ENCODE assay signal across 8 cellular contexts in the genomic region with DNA sequence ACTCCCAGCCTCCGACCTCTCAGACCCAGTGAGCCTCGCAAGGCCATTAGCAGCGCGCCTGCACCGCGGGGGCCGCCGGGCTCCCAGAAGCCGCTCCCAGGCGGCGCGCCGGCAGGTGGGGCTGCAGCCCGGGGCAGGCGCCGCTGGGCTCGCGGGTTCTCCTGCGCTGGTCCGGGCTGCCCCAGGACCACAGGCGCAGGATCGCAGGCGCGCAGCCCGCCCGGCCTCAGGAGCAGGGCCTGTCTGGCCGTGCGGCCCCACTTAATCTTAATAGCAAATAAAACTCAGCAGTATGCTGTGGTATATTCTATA. TPM values are rescaled to one million over a fixed set of nuclear protein-coding genes. Genes with fewer than 3 reads are reported as not detected.
DNase-seq lines count a peak whose midpoint lies in the region; ATAC-seq and TF ChIP-seq lines count a peak whose summit lies in the region.
"Not testable (repeated sequence)": the region's sequence is repeated elsewhere in the genome, so short reads cannot be mapped to it uniquely, and the experiment has no call there.

No MANE protein-coding gene starts in this region.

- H3K4me1 ChIP-seq in H9 (ENCODE audit: insufficient read depth, low read length); heart right ventricle; mucosa of descending colon (ENCODE audit: low read depth); smooth muscle cell (ENCODE audit: low read depth): not testable (repeated sequence)

- not testable (repeated sequence) for H3K4me1 Mint-ChIP-seq in Calu3 (ENCODE audit: low read depth, unreplicated experiment); H9

- not testable (repeated sequence) for H2BK5ac ChIP-seq in H9 (ENCODE audit: insufficient read length, low read length)

- H3K9me3 Mint-ChIP-seq in Calu3 (ENCODE audit: low read depth, unreplicated experiment); H9: not testable (repeated sequence)

- not testable (repeated sequence) for H2AK5ac ChIP-seq in H9 (ENCODE audit: insufficient read length, low read length)

- H3K36me3 ChIP-seq in heart right ventricle; mucosa of descending colon (ENCODE audit: low read depth); smooth muscle cell (ENCODE audit: low read depth): not testable (repeated sequence)

- H3K27ac ChIP-seq in H9 (ENCODE audit: insufficient read length, low read depth, low read length); heart right ventricle; smooth muscle cell (ENCODE audit: low read depth): not testable (repeated sequence)

- H4K5ac ChIP-seq in H9 (ENCODE audit: insufficient read length, low read depth, low read length) = not testable (repeated sequence)

- H3K4me3 ChIP-seq in heart right ventricle (peak overlapping the region in 1 of 10 donors; percentile 21), smooth muscle cell (peak overlapping the region; percentile 48)
- H3K4me3 ChIP-seq in mucosa of descending colon = not testable (repeated sequence)

- not testable (repeated sequence) for H2BK20ac ChIP-seq in H9 (ENCODE audit: low read depth, low read length, poor library complexity, severe bottlenecking)

- intact Hi-C loops in Calu3 (cut with micrococcal nuclease; ENCODE audit: unreplicated experiment); heart right ventricle (cut with DNase I); left colon (cut with DNase I, micrococcal nuclease); mucosa of descending colon (cut with DNase I, micrococcal nuclease): not testable (repeated sequence)

- H3K27ac Mint-ChIP-seq in Calu3 (ENCODE audit: unreplicated experiment) = not testable (repeated sequence)
- peak overlapping the region in 2 of 3 experiments; percentile 49 to 97; a peak in 3 of 7 replicates for H3K27ac Mint-ChIP-seq in H9

- not testable (repeated sequence) for H3F3A ChIP-seq in smooth muscle cell (ENCODE audit: low read depth)

- not testable (repeated sequence) for H3K14ac ChIP-seq in H9 (ENCODE audit: insufficient read depth, low read length)

- not testable (repeated sequence) for H3K27me3 Mint-ChIP-seq in Calu3 (ENCODE audit: unreplicated experiment); H9 (ENCODE audit: low read depth)

- not testable (repeated sequence) for H3K23ac ChIP-seq in H9 (ENCODE audit: insufficient read length, low read depth, low read length)

- H4K91ac ChIP-seq in H9 (ENCODE audit: insufficient read length, low read depth, low read length) = not testable (repeated sequence)

- not testable (repeated sequence) for H3K79me2 ChIP-seq in H9 (ENCODE audit: insufficient read depth, low read length); smooth muscle cell (ENCODE audit: low read depth)

- H3K27me3 ChIP-seq in H9 (ENCODE audit: insufficient read depth, low read length); heart right ventricle; smooth muscle cell (ENCODE audit: low read depth): not testable (repeated sequence)

- H4K20me1 ChIP-seq in H9 (ENCODE audit: control insufficient read depth, insufficient read depth, insufficient read length); smooth muscle cell (ENCODE audit: low read depth): not testable (repeated sequence)

- not testable (repeated sequence) for H2BK12ac ChIP-seq in H9 (ENCODE audit: insufficient read length, low read depth, low read length)

- WGBS in H9 (ENCODE audit: extremely low coverage, insufficient read length, low lambda C conversion rate) = no CpG with 5 or more reads among the region's 28 CpGs
- WGBS in heart right ventricle, 2 donors = 21 to 35% methylated on average over 27 to 28 of the region's 28 CpGs
- 5% methylated on average over 27 of the region's 28 CpGs for WGBS in smooth muscle cell (ENCODE audit: low lambda C conversion rate)

- H3K4me2 ChIP-seq in H9 (ENCODE audit: insufficient read depth, insufficient read length, low read length) = not testable (repeated sequence)
- H3K4me2 ChIP-seq in smooth muscle cell = peak overlapping the region; percentile 88

- H3K4ac ChIP-seq in H9 (ENCODE audit: low read depth, low read length) = not testable (repeated sequence)

- not testable (repeated sequence) for H2BK120ac ChIP-seq in H9 (ENCODE audit: low read depth, low read length, poor library complexity, severe bottlenecking)

- BruUV-seq in Calu3 (replicated peaks; lab: Mats Ljungman, UMichigan) = not testable (repeated sequence)

- peak; percentile 71 for DNase-seq in Calu3
- DNase-seq in H9 = peak; percentile 80
- DNase-seq in activated T-cell treated with anti-CD3 and anti-CD28 coated beads for 48 hours (ENCODE audit: low read depth) = peak; percentile 18
- peak; percentile 58 for DNase-seq in dermis blood vessel endothelial cell
- DNase-seq in heart right ventricle; smooth muscle cell (lab: John Stamatoyannopoulos, UW; ENCODE audit: unreplicated experiment): not testable (repeated sequence)
- DNase-seq in left colon = peak in 1 of 2 donors; percentile 36
- peak in 1 of 3 donors; percentile 19 for DNase-seq in mucosa of descending colon

- H3K79me1 ChIP-seq in H9 (ENCODE audit: insufficient read depth, low read depth, low read length, poor library complexity, severe bottlenecking) = not testable (repeated sequence)

- not testable (repeated sequence) for H3K36me3 Mint-ChIP-seq in Calu3 (ENCODE audit: insufficient read depth, unreplicated experiment); H9 (ENCODE audit: insufficient read depth in 1 of 3, low read depth in 3 of 3)

- peak in 5 of 8 donors; percentile 33 to 77 (median 62) for ATAC-seq in heart right ventricle
- ATAC-seq in left colon = peak; percentile 62
- ATAC-seq in mucosa of descending colon = peak; percentile 53

- H3K56ac ChIP-seq in H9 (ENCODE audit: insufficient read length, low read depth, low read length) = not testable (repeated sequence)

- not testable (repeated sequence) for H3K18ac ChIP-seq in H9 (ENCODE audit: insufficient read length, low read depth, low read length)

- not testable (repeated sequence) for H3K23me2 ChIP-seq in H9 (ENCODE audit: insufficient read length, low read depth, low read length, poor library complexity, severe bottlenecking)

- not testable (repeated sequence) for H4K8ac ChIP-seq in H9 (replicated peaks; ENCODE audit: insufficient read length, low read depth, low read length)

- H3T11ph ChIP-seq in H9 (ENCODE audit: low read length) = not testable (repeated sequence)

- CTCF ChIA-PET in Calu3 (lab: Charles Lee) = interaction anchor here (0.6 kb wide), 1 partner anchor 36 kb away, joined by 4 read pairs; no protein-coding TSS in a partner anchor

- H3K9me3 ChIP-seq in H9 (ENCODE audit: control insufficient read depth, low read depth, low read length); heart right ventricle; mucosa of descending colon; smooth muscle cell (replicated peaks; ENCODE audit: low read depth): not testable (repeated sequence)

- H3K4me3 Mint-ChIP-seq in Calu3 (ENCODE audit: low read depth, unreplicated experiment) = not testable (repeated sequence)
- peak overlapping the region; percentile 82 to 83 for H3K4me3 Mint-ChIP-seq in H9

- not testable (repeated sequence) for H2BK15ac ChIP-seq in H9 (ENCODE audit: low read depth, low read length)

- not testable (repeated sequence) for H3K9ac ChIP-seq in H9 (ENCODE audit: extremely low read depth, insufficient read length, low read length); smooth muscle cell (ENCODE audit: low read depth)

- H2AFZ ChIP-seq in H9 (ENCODE audit: low read length) = not testable (repeated sequence)
- peak overlapping the region; percentile 79 for H2AFZ ChIP-seq in smooth muscle cell (ENCODE audit: low read depth)

- TF ChIP-seq CTCF in Calu3 (IDR thresholded peaks at IDR 0.05; ENCODE audit: unreplicated experiment) = peak; percentile 56
- TF ChIP-seq CTCF in H9 (conservative IDR thresholded peaks at IDR 0.05) = peak; percentile 55
- peak in 6 of 9 donors; percentile 18 to 53 (median 40) for TF ChIP-seq CTCF in heart right ventricle (IDR thresholded peaks at IDR 0.05)
- not testable (repeated sequence) for TF ChIP-seq CTCF in mucosa of descending colon (IDR thresholded peaks at IDR 0.05)
- peak; percentile 28 for TF ChIP-seq CTCF in smooth muscle cell (IDR thresholded peaks at IDR 0.05; ENCODE audit: borderline replicate concordance, insufficient read depth, poor library complexity, severe bottlenecking)

RNA-seq across cellular contexts. Expression of a gene that starts 12.4 kb away (rescaled TPM):
- total RNA-seq in Calu3 (2022) (14.8 and 14.9 TPM in 2 replicates), H9 (2021) (5.1 and 5.7 TPM in 2 replicates), dermis blood vessel endothelial cell (6.3 and 8.8 TPM in 2 replicates), heart right ventricle (10 to 100 TPM in 1 of 10 donors, 1 to 10 TPM in 9; 5.5 to 15.8 (median 7.5) TPM), left colon (10 to 100 TPM; 11.4 to 13.1 TPM), mucosa of descending colon (10 to 100 TPM; 11.6 to 18.8 (median 15.8) TPM), smooth muscle cell (5.0 and 6.9 TPM in 2 replicates)
- polyA plus RNA-seq in heart right ventricle (10 to 100 TPM in 1 of 2 donors, 1 to 10 TPM in 1; 4.1 to 27.1 TPM), smooth muscle cell (3.2 and 4.8 TPM in 2 replicates)

RNA-seq across cellular contexts. Expression of a gene that starts 29.7 kb away (rescaled TPM):
- total RNA-seq in Calu3 (2022) (1,679 and 1,946 TPM in 2 replicates), H9 (2021) (2,548 and 2,552 TPM in 2 replicates), dermis blood vessel endothelial cell (4,132 and 4,370 TPM in 2 replicates), heart right ventricle (100 to 1,000 TPM; 581 to 916 (median 631) TPM), left colon (1,000 to 10,000 TPM; 1,192 to 1,207 TPM), mucosa of descending colon (1,000 to 10,000 TPM; 1,078 to 1,367 (median 1,218) TPM), smooth muscle cell (2,098 and 2,144 TPM in 2 replicates)
- polyA plus RNA-seq in heart right ventricle (1,000 to 10,000 TPM; 1,025 to 2,221 TPM), smooth muscle cell (617 and 686 TPM in 2 replicates)

RNA-seq across cellular contexts. Expression of a gene that starts 50.3 kb away (rescaled TPM):
- total RNA-seq in Calu3 (2022) (33.5 and 34.2 TPM in 2 replicates), H9 (2021) (33.5 and 34.2 TPM in 2 replicates), dermis blood vessel endothelial cell (9.0 and 9.2 TPM in 2 replicates), heart right ventricle (10 to 100 TPM; 17.3 to 28.2 (median 26.0) TPM), left colon (10 to 100 TPM; 21.5 to 32.0 TPM), mucosa of descending colon (10 to 100 TPM; 25.6 to 34.0 (median 27.6) TPM), smooth muscle cell (6.3 and 7.5 TPM in 2 replicates)
- polyA plus RNA-seq in heart right ventricle (10 to 100 TPM; 12.1 to 20.5 TPM), smooth muscle cell (2.4 and 2.6 TPM in 2 replicates)
